Comparison of ENCODE assay signal across 20 cellular contexts in genomic region chr17:62761884-62762283, GRCh38. TPM values are rescaled to one million over a fixed set of nuclear protein-coding genes. Genes with fewer than 3 reads are reported as not detected.
A peak's percentile ranks its signal among the peaks of the same experiment; 100 is the strongest.
DNase-seq lines count a peak whose midpoint lies in the region; ATAC-seq and TF ChIP-seq lines count a peak whose summit lies in the region.
"Had no signal": no experiment of that assay in that cellular context is flagged by ENCODE, and none has a peak within 500 bp of the region (broad histone marks: within the 10 kb centered on the region; RNA-seq: fewer than 3 reads in every experiment).

No MANE protein-coding gene starts in this region.

- H3K27me3 Mint-ChIP-seq in endodermal cell (ENCODE audit: insufficient read depth), result peaks cover 15% of the 10 kb centered on the region

- no peak overlapping the region for H4K91ac ChIP-seq in trophoblast cell (ENCODE audit: low read depth, low read length)

- H3K4me1 ChIP-seq in endodermal cell (ENCODE audit: control insufficient read depth, insufficient read depth, low read length), result no peaks in the 10 kb centered on the region
- no peaks in the 10 kb centered on the region for H3K4me1 ChIP-seq in trophoblast cell (ENCODE audit: control insufficient read depth in 1 of 2, insufficient read depth in 2 of 2, low read length in 2 of 2)
- H3K4me1 ChIP-seq: esophagus squamous epithelium had no signal

- H3K9me3 ChIP-seq in endodermal cell (ENCODE audit: control insufficient read depth, low read length) (no peaks in the 10 kb centered on the region), trophoblast cell (ENCODE audit: insufficient read depth, low read depth, low read length) (no peaks in the 10 kb centered on the region)
- H3K9me3 ChIP-seq: esophagus squamous epithelium had no signal

- WGBS in endodermal cell (ENCODE audit: insufficient coverage in 1 of 2, insufficient read length in 1 of 2), 2 experiments, result 27 to 62% methylated on average over 2 to 6 of the region's 7 CpGs
- WGBS in trophoblast cell (ENCODE audit: extremely low coverage, insufficient coverage, insufficient read length), result no CpG with 5 or more reads among the region's 7 CpGs

- no peak overlapping the region for H3K4me2 ChIP-seq in trophoblast cell (ENCODE audit: low read length)

- no peaks in the 10 kb centered on the region for H3K27me3 ChIP-seq in endodermal cell (ENCODE audit: control insufficient read depth, insufficient read depth, low read length, poor library complexity, severe bottlenecking)
- H3K27me3 ChIP-seq in trophoblast cell (ENCODE audit: insufficient read depth, low read length), result no peaks in the 10 kb centered on the region

- no peak overlapping the region for H2AFZ ChIP-seq in trophoblast cell (ENCODE audit: insufficient read depth, low read length, poor library complexity)

- no peak overlapping the region for H3K18ac ChIP-seq in trophoblast cell (ENCODE audit: low read length)

- no peak for ATAC-seq in GM19395 (IDR thresholded peaks at IDR 0.05; ENCODE audit: unreplicated experiment)
- no peak for ATAC-seq in HG03378 (IDR thresholded peaks at IDR 0.05; ENCODE audit: unreplicated experiment)
- ATAC-seq: GM12878; naive thymus-derived CD4-positive, alpha-beta T cell had no signal

- DNase-seq in NCI-H2107 treated with DMSO at 0.1 percent for 48 hours (lab: John Stamatoyannopoulos, UW; ENCODE audit: unreplicated experiment) (peak; percentile 12), NCI-H2107 (lab: John Stamatoyannopoulos, UW) (no peak), NCI-H748 treated with DMSO at 0.1 percent for 48 hours (lab: John Stamatoyannopoulos, UW) (peak; percentile 10), endodermal cell (peak; percentile 94), trophoblast cell (peak; percentile 95 to 98)
- DNase-seq in activated naive CD4-positive, alpha-beta T cell (lab: John Stamatoyannopoulos, UW), result no peak
- DNase-seq: 8988T; activated effector memory CD4-positive, alpha-beta T cell treated with Interleukin-2 at 50 U/mL for 16 hours; CD4-positive, CD25-positive, alpha-beta regulatory T cell; esophagus squamous epithelium; naive thymus-derived CD4-positive, alpha-beta T cell; NCI-H345; substantia nigra had no signal

- no peaks in the 10 kb centered on the region for H3K79me2 ChIP-seq in trophoblast cell (ENCODE audit: control insufficient read depth, insufficient read depth, low read length, poor library complexity)

- H3K79me1 ChIP-seq in trophoblast cell (ENCODE audit: low read length), result no peaks in the 10 kb centered on the region

- no peak overlapping the region for H3K4me3 Mint-ChIP-seq in endodermal cell
- H3K4me3 Mint-ChIP-seq: CD4-positive, CD25-positive, alpha-beta regulatory T cell; naive thymus-derived CD4-positive, alpha-beta T cell had no signal

- H3K36me3 ChIP-seq in endodermal cell (ENCODE audit: control insufficient read depth, insufficient read depth, low read length) (no peaks in the 10 kb centered on the region), trophoblast cell (ENCODE audit: control insufficient read depth in 1 of 2, insufficient read depth in 2 of 2, low read length in 2 of 2) (no peaks in the 10 kb centered on the region)
- H3K36me3 ChIP-seq: esophagus squamous epithelium had no signal

- H3K14ac ChIP-seq in trophoblast cell (ENCODE audit: low read length), result no peak overlapping the region

- H3K9ac ChIP-seq in endodermal cell (ENCODE audit: extremely low read depth, low read length, poor library complexity, severe bottlenecking), result no peak overlapping the region
- H3K9ac ChIP-seq in trophoblast cell (ENCODE audit: low read length), result no peak overlapping the region

- H2BK120ac ChIP-seq in trophoblast cell (ENCODE audit: insufficient read depth, low read length, poor library complexity), result no peak overlapping the region

- no peak overlapping the region for H2AK5ac ChIP-seq in trophoblast cell (ENCODE audit: low read length)

- no peak overlapping the region for H4K12ac ChIP-seq in trophoblast cell (ENCODE audit: low read depth, low read length)

- no peak overlapping the region for H3K27ac ChIP-seq in endodermal cell (ENCODE audit: low read depth, low read length)
- no peak overlapping the region for H3K27ac ChIP-seq in trophoblast cell (ENCODE audit: low read depth, low read length)
- H3K27ac ChIP-seq: coronary artery, esophagus squamous epithelium, VCaP had no signal

- H3K4me3 ChIP-seq in endodermal cell (ENCODE audit: low read length) (no peak overlapping the region), trophoblast cell (ENCODE audit: low read depth, low read length) (no peak overlapping the region)
- H3K4me3 ChIP-seq: coronary artery, esophagus squamous epithelium, GM12878 had no signal

- H4K8ac ChIP-seq in trophoblast cell (ENCODE audit: low read depth, low read length), result no peak overlapping the region

- no peak overlapping the region for H2BK5ac ChIP-seq in trophoblast cell (ENCODE audit: low read depth, low read length, poor library complexity)

- no peak overlapping the region for H3K27ac Mint-ChIP-seq in endodermal cell
- H3K27ac Mint-ChIP-seq: CD4-positive, CD25-positive, alpha-beta regulatory T cell; naive thymus-derived CD4-positive, alpha-beta T cell had no signal

- no peak overlapping the region for H2BK12ac ChIP-seq in trophoblast cell (ENCODE audit: low read length)

- H3K4ac ChIP-seq in trophoblast cell (ENCODE audit: low read depth, low read length), result no peak overlapping the region

- no peaks in the 10 kb centered on the region for H3K4me1 Mint-ChIP-seq in endodermal cell
- H3K4me1 Mint-ChIP-seq: CD4-positive, CD25-positive, alpha-beta regulatory T cell; naive thymus-derived CD4-positive, alpha-beta T cell had no signal

- H3K9me3 Mint-ChIP-seq in endodermal cell, result no peaks in the 10 kb centered on the region
- H3K9me3 Mint-ChIP-seq: CD4-positive, CD25-positive, alpha-beta regulatory T cell; naive thymus-derived CD4-positive, alpha-beta T cell had no signal

- no peak overlapping the region for H3K23ac ChIP-seq in trophoblast cell (ENCODE audit: low read length)

- no peaks in the 10 kb centered on the region for H3K36me3 Mint-ChIP-seq in endodermal cell (ENCODE audit: low read depth)
- H3K36me3 Mint-ChIP-seq: CD4-positive, CD25-positive, alpha-beta regulatory T cell; naive thymus-derived CD4-positive, alpha-beta T cell had no signal

- no peak for TF ChIP-seq CTCF in endodermal cell (conservative IDR thresholded peaks at IDR 0.05)

RNA-seq across cellular contexts. Expression of gene MARCHF10, which starts 46.2 kb away (rescaled TPM):
- total RNA-seq in endodermal cell, result 1 to 10 TPM in 1 of 2 donors, under 1 TPM in 1; 0.57 to 1.7 TPM
- 0.89 TPM for polyA plus RNA-seq in endodermal cell (2013, experiment 1 of 2)
- 0.87 TPM for polyA plus RNA-seq in endodermal cell (2013, experiment 2 of 2)
- polyA plus RNA-seq in trophoblast cell (2013), result 0.62 and 0.69 TPM in 2 replicates
- total RNA-seq: activated CD8-positive, alpha-beta memory T cell treated with anti-CD3 and anti-CD28 coated beads for 36 hours; CD4-positive, CD25-positive, alpha-beta regulatory T cell; esophagus squamous epithelium; liver had no signal
- polyA plus RNA-seq: liver had no signal

Comparison
In these comparisons a context has a peak if more than half of its experiments do, and no peak if none do; other contexts are left out.
1. DNase-seq: peak in NCI-H2107 treated with DMSO at 0.1 percent for 48 hours (single experiment), NCI-H748 treated with DMSO at 0.1 percent for 48 hours (single experiment), endodermal cell (single experiment) and trophoblast cell (2 of 2); none in NCI-H2107 (single experiment) and activated naive CD4-positive, alpha-beta T cell (0 of 4).